In the genomic region with DNA sequence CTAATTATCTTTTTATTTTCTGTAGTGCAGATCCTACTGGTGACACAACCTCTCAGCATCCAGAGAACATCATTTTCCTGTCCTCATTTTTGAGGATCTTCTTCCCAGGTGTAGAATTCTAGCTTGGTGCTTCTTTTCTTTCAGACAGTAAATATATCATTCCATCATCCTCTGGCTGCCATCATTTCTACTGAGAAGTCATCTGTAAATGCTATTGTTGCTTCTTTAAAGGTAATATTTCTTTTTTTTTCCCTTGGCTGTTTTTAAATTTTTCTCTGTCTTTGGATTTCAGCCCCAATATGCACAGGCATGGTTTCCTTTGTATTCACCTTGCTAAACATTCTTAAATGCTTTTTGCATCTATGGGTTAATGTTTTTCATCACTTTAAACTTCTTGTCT, we compare ENCODE assay signal across 3 cellular contexts.
A peak's percentile ranks its signal among the peaks of the same experiment; 100 is the strongest.
TF ChIP-seq lines count a peak whose summit lies in the region.

No MANE protein-coding gene starts in this region.

TF ChIP-seq in HepG2, 621 proteins besides CTCF, POLR2A, EP300 and RAD21:
- TF ChIP-seq PHB2 (IDR thresholded peaks at IDR 0.05; ENCODE audit: partially characterized antibody) (no peak), ERF (CRISPR knock-in tag; IDR thresholded peaks at IDR 0.05) (no peak), XRCC5 (optimal IDR thresholded peaks at IDR 0.05; ENCODE audit: low read length) (no peak), ZNF317 (CRISPR knock-in tag; IDR thresholded peaks at IDR 0.05) (peak; percentile 99), TAF1 (CRISPR knock-in tag; IDR thresholded peaks at IDR 0.05) (no peak)
- TF ChIP-seq, protein P1, sequence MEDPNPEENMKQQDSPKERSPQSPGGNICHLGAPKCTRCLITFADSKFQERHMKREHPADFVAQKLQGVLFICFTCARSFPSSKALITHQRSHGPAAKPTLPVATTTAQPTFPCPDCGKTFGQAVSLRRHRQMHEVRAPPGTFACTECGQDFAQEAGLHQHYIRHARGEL (CRISPR knock-in tag; IDR thresholded peaks at IDR 0.05) = no peak

TF ChIP-seq in HEK293, 187 proteins besides CTCF, POLR2A, EP300 and RAD21:
- TF ChIP-seq YY1 (tag by site-specific recombination; IDR thresholded peaks at IDR 0.05) = no peak
- TF ChIP-seq TRIM28 (IDR thresholded peaks at IDR 0.05; ENCODE audit: borderline replicate concordance, low read length) = peak; percentile 82; the same call in 1 of the 2 replicates
- peak; percentile 89 for TF ChIP-seq SETDB1 (IDR thresholded peaks at IDR 0.05; ENCODE audit: insufficient read length, low read length)

TF ChIP-seq in WTC11, 78 proteins besides CTCF, POLR2A, EP300 and RAD21:
- TF ChIP-seq, protein P2, sequence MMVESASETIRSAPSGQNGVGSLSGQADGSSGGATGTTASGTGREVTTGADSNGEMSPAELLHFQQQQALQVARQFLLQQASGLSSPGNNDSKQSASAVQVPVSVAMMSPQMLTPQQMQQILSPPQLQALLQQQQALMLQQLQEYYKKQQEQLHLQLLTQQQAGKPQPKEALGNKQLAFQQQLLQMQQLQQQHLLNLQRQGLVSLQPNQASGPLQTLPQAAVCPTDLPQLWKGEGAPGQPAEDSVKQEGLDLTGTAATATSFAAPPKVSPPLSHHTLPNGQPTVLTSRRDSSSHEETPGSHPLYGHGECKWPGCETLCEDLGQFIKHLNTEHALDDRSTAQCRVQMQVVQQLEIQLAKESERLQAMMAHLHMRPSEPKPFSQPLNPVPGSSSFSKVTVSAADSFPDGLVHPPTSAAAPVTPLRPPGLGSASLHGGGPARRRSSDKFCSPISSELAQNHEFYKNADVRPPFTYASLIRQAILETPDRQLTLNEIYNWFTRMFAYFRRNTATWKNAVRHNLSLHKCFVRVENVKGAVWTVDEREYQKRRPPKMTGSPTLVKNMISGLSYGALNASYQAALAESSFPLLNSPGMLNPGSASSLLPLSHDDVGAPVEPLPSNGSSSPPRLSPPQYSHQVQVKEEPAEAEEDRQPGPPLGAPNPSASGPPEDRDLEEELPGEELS (CRISPR knock-in tag; IDR thresholded peaks at IDR 0.05) = no peak
- TF ChIP-seq NFATC4 (CRISPR knock-in tag; IDR thresholded peaks at IDR 0.05) = no peak
- TF ChIP-seq ZNF317 (CRISPR knock-in tag; IDR thresholded peaks at IDR 0.05; ENCODE audit: borderline replicate concordance, low read depth) = peak; percentile 95
- no peak for TF ChIP-seq ZNF219 (CRISPR knock-in tag; IDR thresholded peaks at IDR 0.05; ENCODE audit: borderline replicate concordance)
